Comparison of ENCODE assay signal across 20 cellular contexts in genomic region chr6:36346486-36346885, GRCh38. TPM values are rescaled to one million over a fixed set of nuclear protein-coding genes. Genes with fewer than 3 reads are reported as not detected.
DNase-seq lines count a peak whose midpoint lies in the region; ATAC-seq, FAIRE-seq and TF ChIP-seq lines count a peak whose summit lies in the region.
"Had no signal": no experiment of that assay in that cellular context is flagged by ENCODE, and none has a peak within 500 bp of the region (broad histone marks: within the 10 kb centered on the region; RNA-seq: fewer than 3 reads in every experiment).

No MANE protein-coding gene starts in this region.

- no peaks in the 10 kb centered on the region for H3K9me1 ChIP-seq in K562 (ENCODE audit: control insufficient read depth, insufficient read depth, low read length)

- H3K9me3 ChIP-seq in K562 (replicated peaks; ENCODE audit: control insufficient read depth, insufficient read depth, low read depth, low read length) (no peaks in the 10 kb centered on the region), neuronal stem cell (replicated peaks in 1 of 2; ENCODE audit: control insufficient read depth in 2 of 2, insufficient read depth in 1 of 2, low read depth in 1 of 2, low read length in 2 of 2) (no peaks in the 10 kb centered on the region)
- H3K9me3 ChIP-seq: BLaER1 treated with 17β-estradiol and CSF1 and Interleukin-3, amounts not matched to agents 10 nM and 100 nM; HAP-1 had no signal

- no TSS peak for BruUV-seq in K562 (replicated peaks; lab: Mats Ljungman, UMichigan)

- WGBS in K562 (ENCODE audit: insufficient coverage, low coverage, missing lambda C conversion rate): 81% methylated on average over 15 of the region's 15 CpGs
- WGBS in neuronal stem cell (ENCODE audit: extremely low coverage in 2 of 2, insufficient read length in 2 of 2, insufficient replicate concordance in 1 of 2), 2 donors: no CpG with 5 or more reads among the region's 15 CpGs

- no peak overlapping the region for H3K9ac ChIP-seq in K562 (ENCODE audit: insufficient read depth in 1 of 2, low read depth in 2 of 2, low read length in 2 of 2)
- no peak overlapping the region for H3K9ac ChIP-seq in neuronal stem cell (ENCODE audit: low read depth, low read length, poor library complexity)
- H3K9ac ChIP-seq: BLaER1 treated with 17β-estradiol and CSF1 and Interleukin-3, amounts not matched to agents 10 nM and 100 nM had no signal

- DNase-seq in CD14-positive monocyte (ENCODE audit: low spot score) (peak; percentile 8), K562 (ENCODE audit: extremely low read depth in 1 of 4, low spot score in 3 of 4) (no peak), glutamatergic neuron (no peak), neuronal stem cell (ENCODE audit: low spot score) (no peak), H4 (ENCODE audit: low spot score) (no peak), DMS79 treated with DMSO at 0.1 percent for 48 hours (lab: John Stamatoyannopoulos, UW) (no peak), left ventricle myocardium superior (no peak)
- DNase-seq: CD4-positive, CD25-positive, alpha-beta regulatory T cell; CD8-positive, alpha-beta memory T cell; COR-L47; DMS 273 treated with DMSO at 0.1 percent for 48 hours; GOT3 had no signal

- H3K4ac ChIP-seq in neuronal stem cell (ENCODE audit: low read length): no peak overlapping the region

- H2BK15ac ChIP-seq in neuronal stem cell (ENCODE audit: low read length): no peak overlapping the region

- no peak overlapping the region for H4K8ac ChIP-seq in neuronal stem cell (ENCODE audit: low read depth, low read length)

- H4K20me1 ChIP-seq in K562 (replicated peaks; ENCODE audit: control insufficient read depth, insufficient read depth, low read length): peaks cover 9% of the 10 kb centered on the region; the same call in 1 of the 2 replicates
- H4K20me1 ChIP-seq: BLaER1 treated with 17β-estradiol and CSF1 and Interleukin-3, amounts not matched to agents 10 nM and 100 nM had no signal

- no peak overlapping the region for H3K23ac ChIP-seq in neuronal stem cell (ENCODE audit: low read depth, low read length, poor library complexity)

- H3K27me3 Mint-ChIP-seq in CD14-positive monocyte (ENCODE audit: low read depth in 3 of 3) (peaks cover 2 to 5% (median 4%) of the 10 kb centered on the region in 3 donors), glutamatergic neuron (ENCODE audit: unreplicated experiment) (peaks cover 2% of the 10 kb centered on the region)
- H3K27me3 Mint-ChIP-seq: B cell had no signal

- H3K4me3 Mint-ChIP-seq in CD14-positive monocyte: no peak overlapping the region
- peak overlapping the region; percentile 30 for H3K4me3 Mint-ChIP-seq in glutamatergic neuron (ENCODE audit: unreplicated experiment)
- H3K4me3 Mint-ChIP-seq: B cell; CD4-positive, CD25-positive, alpha-beta regulatory T cell; CD8-positive, alpha-beta memory T cell had no signal

- peaks cover 8% of the 10 kb centered on the region for H3K4me1 Mint-ChIP-seq in CD14-positive monocyte
- peaks cover 10% of the 10 kb centered on the region for H3K4me1 Mint-ChIP-seq in glutamatergic neuron (ENCODE audit: low read depth, unreplicated experiment)
- H3K4me1 Mint-ChIP-seq: B cell; CD8-positive, alpha-beta memory T cell had no signal

- no peak overlapping the region for H2BK5ac ChIP-seq in neuronal stem cell (ENCODE audit: low read length)

- no peak overlapping the region for H3K4me2 ChIP-seq in K562 (ENCODE audit: insufficient read depth, low read length)
- H3K4me2 ChIP-seq in neuronal stem cell (ENCODE audit: insufficient read depth, low read length, poor library complexity, severe bottlenecking): no peak overlapping the region

- CTCF ChIA-PET in K562 (lab: Yijun Ruan, JAX; ENCODE audit: low intra/inter-chr PET ratio): no interaction called here

- TF ChIP-seq CTCF in CD14-positive monocyte (IDR thresholded peaks at IDR 0.05) (no peak), K562 (IDR thresholded peaks at IDR 0.05 in 2 of 3, conservative IDR thresholded peaks at IDR 0.05 in 1 of 3; ENCODE audit: insufficient read depth in 2 of 3, low read depth in 1 of 3, low read length in 3 of 3) (no peak), glutamatergic neuron (IDR thresholded peaks at IDR 0.05; ENCODE audit: partially characterized antibody, unreplicated experiment) (no peak)

- H2AK5ac ChIP-seq in neuronal stem cell (ENCODE audit: low read depth, low read length): no peak overlapping the region

- H2AFZ ChIP-seq in K562 (ENCODE audit: low read depth, low read length) (no peak overlapping the region), neuronal stem cell (ENCODE audit: low read length) (no peak overlapping the region)

- peaks cover 28 to 33% of the 10 kb centered on the region in 2 experiments for H3K4me1 ChIP-seq in K562 (replicated peaks in 1 of 2; ENCODE audit: control insufficient read depth in 2 of 2, insufficient read depth in 2 of 2, low read length in 2 of 2)
- peaks cover 0 to 5% of the 10 kb centered on the region in 2 donors for H3K4me1 ChIP-seq in neuronal stem cell (ENCODE audit: control insufficient read depth in 2 of 2, insufficient read depth in 1 of 2, low read depth in 1 of 2, low read length in 2 of 2)
- H3K4me1 ChIP-seq: HAP-1 had no signal

- POLR2A ChIA-PET in K562 (lab: Yijun Ruan, JAX): interaction anchor here (3.6 kb wide), 1 partner anchor 12 kb away, joined by 15 read pairs; no protein-coding TSS in a partner anchor

- no peak overlapping the region for H2BK12ac ChIP-seq in neuronal stem cell (ENCODE audit: low read length)

- H3K18ac ChIP-seq in neuronal stem cell (ENCODE audit: low read length): peak overlapping the region; percentile 37

- H3K14ac ChIP-seq in neuronal stem cell (ENCODE audit: low read length): no peak overlapping the region

- H3K36me3 ChIP-seq in K562 (ENCODE audit: control insufficient read depth, insufficient read depth, low read length): no peaks in the 10 kb centered on the region
- no peaks in the 10 kb centered on the region for H3K36me3 ChIP-seq in neuronal stem cell (replicated peaks in 1 of 2; ENCODE audit: control insufficient read depth in 2 of 2, insufficient read depth in 2 of 2, low read length in 2 of 2)
- H3K36me3 ChIP-seq: BLaER1 treated with 17β-estradiol and CSF1 and Interleukin-3, amounts not matched to agents 10 nM and 100 nM; HAP-1 had no signal

- H3K27me3 ChIP-seq in K562 (ENCODE audit: control insufficient read depth in 2 of 2, insufficient read depth in 2 of 2, low read length in 2 of 2) (peaks cover 0 to 9% of the 10 kb centered on the region in 2 experiments; a peak in 1 of 5 replicates), neuronal stem cell (ENCODE audit: control insufficient read depth in 3 of 3, insufficient read depth in 3 of 3, low read depth in 1 of 3, low read length in 3 of 3) (peaks cover 0 to 20% (median 0%) of the 10 kb centered on the region in 3 experiments)
- H3K27me3 ChIP-seq: BLaER1 treated with 17β-estradiol and CSF1 and Interleukin-3, amounts not matched to agents 10 nM and 100 nM had no signal

- H3K36me3 Mint-ChIP-seq in CD14-positive monocyte (no peaks in the 10 kb centered on the region), glutamatergic neuron (ENCODE audit: unreplicated experiment) (no peaks in the 10 kb centered on the region)
- H3K36me3 Mint-ChIP-seq: CD4-positive, CD25-positive, alpha-beta regulatory T cell; CD8-positive, alpha-beta memory T cell had no signal

- ATAC-seq in K562 (no peak), HG02571 (IDR thresholded peaks at IDR 0.05; ENCODE audit: unreplicated experiment) (no peak), left ventricle myocardium superior (no peak)

- peak overlapping the region in 1 of 7 donors; percentile 50 for H3K27ac Mint-ChIP-seq in CD14-positive monocyte
- no peak overlapping the region for H3K27ac Mint-ChIP-seq in glutamatergic neuron (ENCODE audit: unreplicated experiment)
- H3K27ac Mint-ChIP-seq: B cell; CD4-positive, CD25-positive, alpha-beta regulatory T cell; CD8-positive, alpha-beta memory T cell had no signal

- no peak for TF ChIP-seq POLR2A in K562 (conservative IDR thresholded peaks at IDR 0.05)

- no peak overlapping the region for H3K4me3 ChIP-seq in K562
- no peak overlapping the region for H3K4me3 ChIP-seq in neuronal stem cell (ENCODE audit: low read length in 2 of 2)
- H3K4me3 ChIP-seq: BLaER1 treated with 17β-estradiol and CSF1 and Interleukin-3, amounts not matched to agents 10 nM and 100 nM; HAP-1 had no signal

- no peaks in the 10 kb centered on the region for H3K9me3 Mint-ChIP-seq in CD14-positive monocyte
- H3K9me3 Mint-ChIP-seq in glutamatergic neuron (ENCODE audit: unreplicated experiment): no peaks in the 10 kb centered on the region
- H3K9me3 Mint-ChIP-seq: CD4-positive, CD25-positive, alpha-beta regulatory T cell; CD8-positive, alpha-beta memory T cell had no signal

- no peaks in the 10 kb centered on the region for H3K79me2 ChIP-seq in K562 (ENCODE audit: control insufficient read depth, insufficient read depth, low read length)

- H2BK120ac ChIP-seq in neuronal stem cell (ENCODE audit: low read depth, low read length): no peak overlapping the region

- H3K27ac ChIP-seq in K562 (ENCODE audit: extremely low read depth, low read depth, low read length) (no peak overlapping the region), neuronal stem cell (replicated peaks; ENCODE audit: low read length) (no peak overlapping the region)
- H3K27ac ChIP-seq: BLaER1 treated with 17β-estradiol and CSF1 and Interleukin-3, amounts not matched to agents 10 nM and 100 nM had no signal

- TF ChIP-seq EP300 in K562 (IDR thresholded peaks at IDR 0.05; ENCODE audit: low read length): no peak

- no peak for TF ChIP-seq RAD21 in K562 (CRISPR knock-in tag; conservative IDR thresholded peaks at IDR 0.05 in 1 of 2, IDR thresholded peaks at IDR 0.05 in 1 of 2)

- intact Hi-C loops in CD14-positive monocyte (cut with micrococcal nuclease) (no loop called here), K562 (cut with micrococcal nuclease) (no loop called here), left ventricle myocardium superior (cut with micrococcal nuclease) (no loop called here)

- H3K79me1 ChIP-seq in neuronal stem cell (ENCODE audit: low read depth, low read length): no peaks in the 10 kb centered on the region

- no peak overlapping the region for H4K91ac ChIP-seq in neuronal stem cell (ENCODE audit: low read depth, low read length, poor library complexity)

- in situ Hi-C loops in K562 (cut with MboI): no loop called here

- FAIRE-seq in K562 (lab: Jason Lieb, UNC): no peak
- FAIRE-seq: G401.6, GM12891, GM18507 had no signal

RNA-seq across cellular contexts. Expression of gene BNIP5, which starts 9.8 kb away (rescaled TPM):
- polyA plus RNA-seq in CD14-positive monocyte (not detected), K562 (2011; rRNA removed) (not detected in 2 replicates), K562 (2014; fragmentation: Illumina TruSeq; extraction: Trizol) (not detected in 2 replicates), K562 (2014; fragmentation: Nextera tagmentation; extraction: Ambion mirVana) (not detected), K562 (2014; rRNA removed) (not detected in 2 replicates)
- total RNA-seq in K562 (2011; cell fraction: chromatin; rRNA removed; ENCODE audit: low replicate concordance): not detected in 2 replicates
- not detected in 2 replicates for total RNA-seq in K562 (2011; cell fraction: nucleolus; rRNA removed)
- not detected in 2 replicates for total RNA-seq in K562 (2011; cell fraction: nucleoplasm; rRNA removed)
- total RNA-seq in K562 (2014; rRNA removed) (not detected in 2 replicates), K562 (2014; rRNA removed; fragmentation: Illumina TruSeq; extraction: Trizol) (not detected in 2 replicates), K562 (2015; rRNA removed; fragmentation: Illumina TruSeq; extraction: Trizol) (not detected in 2 replicates), K562 (2021) (not detected in 2 replicates), glutamatergic neuron (ENCODE audit: unreplicated experiment) (not detected), left ventricle myocardium superior (not detected)
- polyA plus RNA-seq in K562 (2011; cell fraction: cytosol; rRNA removed): not detected in 2 replicates
- polyA plus RNA-seq in K562 (2011; cell fraction: nucleus; rRNA removed): not detected in 2 replicates
- not detected in 2 replicates for polyA plus RNA-seq in K562 (2012)
- polyA minus RNA-seq in K562 (2011; rRNA and poly(A)+ RNA removed): not detected in 2 replicates
- not detected in 2 replicates for polyA minus RNA-seq in K562 (2011; cell fraction: cytosol; rRNA and poly(A)+ RNA removed)
- not detected in 2 replicates for polyA minus RNA-seq in K562 (2011; cell fraction: nucleus; rRNA and poly(A)+ RNA removed)
- 0.01 TPM for polyA plus RNA-seq in neuronal stem cell (2013, experiment 1 of 2)
- polyA plus RNA-seq in neuronal stem cell (2013, experiment 2 of 2): 0.03 TPM
- total RNA-seq in H4 (2014; rRNA removed; shearing (Covaris generic)): not detected in 2 replicates
- total RNA-seq: A172; CD4-positive, CD25-positive, alpha-beta regulatory T cell; CD8-positive, alpha-beta memory T cell had no signal
- polyA plus RNA-seq: CD4-positive, CD25-positive, alpha-beta regulatory T cell; CD8-positive, alpha-beta memory T cell had no signal

RNA-seq across cellular contexts. Expression of gene ETV7, which starts 41.0 kb away (rescaled TPM):
- 1 to 10 TPM in 1 of 2 donors, under 1 TPM in 1; 0.10 to 2.2 TPM for polyA plus RNA-seq in CD14-positive monocyte
- not detected in 2 replicates for total RNA-seq in K562 (2011; cell fraction: chromatin; rRNA removed; ENCODE audit: low replicate concordance)
- total RNA-seq in K562 (2011; cell fraction: nucleolus; rRNA removed): not detected in 2 replicates
- not detected in 2 replicates for total RNA-seq in K562 (2011; cell fraction: nucleoplasm; rRNA removed)
- 0.12 TPM in 1 of 2 replicates, not detected in the other for total RNA-seq in K562 (2014; rRNA removed)
- 0.16 and 0.22 TPM in 2 replicates for total RNA-seq in K562 (2014; rRNA removed; fragmentation: Illumina TruSeq; extraction: Trizol)
- not detected in 2 replicates for total RNA-seq in K562 (2015; rRNA removed; fragmentation: Illumina TruSeq; extraction: Trizol)
- total RNA-seq in K562 (2021): 0.16 and 0.22 TPM in 2 replicates
- polyA plus RNA-seq in K562 (2011; rRNA removed): 0.07 TPM in 1 of 2 replicates, not detected in the other
- polyA plus RNA-seq in K562 (2011; cell fraction: cytosol; rRNA removed): not detected in 2 replicates
- not detected in 2 replicates for polyA plus RNA-seq in K562 (2011; cell fraction: nucleus; rRNA removed)
- polyA plus RNA-seq in K562 (2012): 0.07 and 0.14 TPM in 2 replicates
- polyA plus RNA-seq in K562 (2014; fragmentation: Illumina TruSeq; extraction: Trizol): 0.12 and 0.32 TPM in 2 replicates
- polyA plus RNA-seq in K562 (2014; fragmentation: Nextera tagmentation; extraction: Ambion mirVana): under 1 TPM; 0.08 to 0.17 TPM
- not detected in 2 replicates for polyA plus RNA-seq in K562 (2014; rRNA removed)
- polyA minus RNA-seq in K562 (2011; rRNA and poly(A)+ RNA removed): not detected in 2 replicates
- polyA minus RNA-seq in K562 (2011; cell fraction: cytosol; rRNA and poly(A)+ RNA removed): not detected in 2 replicates
- not detected in 2 replicates for polyA minus RNA-seq in K562 (2011; cell fraction: nucleus; rRNA and poly(A)+ RNA removed)
- not detected for total RNA-seq in glutamatergic neuron (ENCODE audit: unreplicated experiment)
- 0.24 TPM for polyA plus RNA-seq in neuronal stem cell (2013, experiment 1 of 2)
- 0.25 TPM for polyA plus RNA-seq in neuronal stem cell (2013, experiment 2 of 2)
- 0.99 and 1.2 TPM in 2 replicates for total RNA-seq in H4 (2014; rRNA removed; shearing (Covaris generic))
- total RNA-seq in left ventricle myocardium superior: 0.15 TPM
- total RNA-seq: A172 had no signal
